33 cellular contexts compared by ENCODE assay signal in genomic region chr19:18803550-18804138, GRCh38. TPM values are rescaled to one million over a fixed set of nuclear protein-coding genes. Genes with fewer than 3 reads are reported as not detected.
"Had no signal": no experiment of that assay in that cellular context is flagged by ENCODE, and none has a peak within 500 bp of the region (broad histone marks: within the 10 kb centered on the region; RNA-seq: fewer than 3 reads in every experiment).

No MANE protein-coding gene starts in this region.

- H3K27me3 Mint-ChIP-seq: activated CD4-positive, alpha-beta T cell treated with anti-CD3 and anti-CD28 coated beads, Interleukin-2, amount 10 ng/mL, durations not matched to agents 24 days and 14 days had no signal

- ATAC-seq: activated CD8-positive, alpha-beta T cell treated with anti-CD3 and anti-CD28 coated beads, Interleukin-2, amount 10 ng/mL, durations not matched to agents 7 days and 5 days; activated naive CD4-positive, alpha-beta T cell treated with anti-CD3 and anti-CD28 coated beads, Interleukin-2, amount 50 U/mL, for 72 hours; Right ventricle myocardium inferior had no signal

- DNase-seq: activated CD4-positive, alpha-beta T cell treated with anti-CD3 and anti-CD28 coated beads, Interleukin-2, amount 10 ng/mL, durations not matched to agents 24 days and 14 days; activated CD4-positive, alpha-beta T cell treated with anti-CD3 and anti-CD28 coated beads, Interleukin-2, amount 50 U/mL, for 48 hours; activated CD8-positive, alpha-beta T cell treated with anti-CD3 and anti-CD28 coated beads, Interleukin-2, amount 10 ng/mL, durations not matched to agents 7 days and 5 days; activated gamma-delta T cell treated with Interleukin-2 at 50 U/mL for 16 hours; activated naive CD4-positive, alpha-beta T cell treated with anti-CD3 and anti-CD28 coated beads for 36 hours; activated T-cell treated with anti-CD3 and anti-CD28 coated beads, Interleukin-2, amount 50 U/mL, for 24 hours; adrenal gland; central memory CD4-positive, alpha-beta T cell; MM.1S; MV-4-11; NCI-H1092; NCI-H1436 treated with DMSO at 0.1 percent for 48 hours; NCI-H1694 treated with DMSO at 0.1 percent for 48 hours; NCI-H2029; NCI-H345; NCI-H524 treated with DMSO at 0.1 percent for 48 hours; NK-92 treated with Interleukin-12 subunit alpha and Interleukin-12 subunit beta, amount 100 ng/mL, for 24 hours; SIG-M5; T1000; WERI-Rb-1 had no signal

- FAIRE-seq: RCC 7860 had no signal

- H3K36me3 Mint-ChIP-seq: activated naive CD4-positive, alpha-beta T cell treated with anti-CD3 and anti-CD28 coated beads, Interleukin-2, amount 50 U/mL, for 72 hours; brain had no signal

- H3K4me1 ChIP-seq: adrenal gland had no signal

- H3K9me3 ChIP-seq: adrenal gland had no signal

- H3K4me3 Mint-ChIP-seq: activated CD4-positive, alpha-beta T cell treated with anti-CD3 and anti-CD28 coated beads, Interleukin-2, amount 10 ng/mL, durations not matched to agents 24 days and 14 days; activated CD8-positive, alpha-beta T cell treated with anti-CD3 and anti-CD28 coated beads, Interleukin-2, amount 10 ng/mL, durations not matched to agents 7 days and 5 days; activated naive CD4-positive, alpha-beta T cell treated with anti-CD3 and anti-CD28 coated beads for 36 hours; activated T-cell treated with anti-CD3 and anti-CD28 coated beads, Interleukin-2, amount 50 U/mL, for 24 hours; brain had no signal

- H2AFZ ChIP-seq: PC-9 had no signal

- H3K4me1 Mint-ChIP-seq: activated CD4-positive, alpha-beta T cell treated with anti-CD3 and anti-CD28 coated beads, Interleukin-2, amount 10 ng/mL, durations not matched to agents 24 days and 14 days; brain had no signal

- H3K27ac Mint-ChIP-seq: activated CD4-positive, alpha-beta T cell treated with anti-CD3 and anti-CD28 coated beads, Interleukin-2, amount 10 ng/mL, durations not matched to agents 24 days and 14 days; activated CD8-positive, alpha-beta T cell treated with anti-CD3 and anti-CD28 coated beads, Interleukin-2, amount 10 ng/mL, durations not matched to agents 7 days and 5 days; activated naive CD4-positive, alpha-beta T cell treated with anti-CD3 and anti-CD28 coated beads for 36 hours; activated naive CD4-positive, alpha-beta T cell treated with anti-CD3 and anti-CD28 coated beads, Interleukin-2, amount 50 U/mL, for 72 hours; activated T-cell treated with anti-CD3 and anti-CD28 coated beads, Interleukin-2, amount 50 U/mL, for 24 hours; brain had no signal

- H3K36me3 ChIP-seq: adrenal gland, WERI-Rb-1 had no signal

- H3K4me2 ChIP-seq: PC-9 had no signal

- H3K9me3 Mint-ChIP-seq: activated CD4-positive, alpha-beta T cell treated with anti-CD3 and anti-CD28 coated beads, Interleukin-2, amount 10 ng/mL, durations not matched to agents 24 days and 14 days; activated naive CD4-positive, alpha-beta T cell treated with anti-CD3 and anti-CD28 coated beads for 36 hours; activated naive CD4-positive, alpha-beta T cell treated with anti-CD3 and anti-CD28 coated beads, Interleukin-2, amount 50 U/mL, for 72 hours; activated T-cell treated with anti-CD3 and anti-CD28 coated beads, Interleukin-2, amount 50 U/mL, for 24 hours had no signal

- H3K4me3 ChIP-seq: adrenal gland, PC-9 had no signal

- H3K27ac ChIP-seq: adrenal gland, PC-9, RWPE1, WERI-Rb-1 had no signal

RNA-seq across cellular contexts. Expression of gene COMP, which starts 12.5 kb away (rescaled TPM):
- total RNA-seq: activated CD4-positive, alpha-beta T cell treated with anti-CD3 and anti-CD28 coated beads, Interleukin-2, amount 10 ng/mL, durations not matched to agents 24 days and 14 days; activated CD8-positive, alpha-beta T cell treated with anti-CD3 and anti-CD28 coated beads, Interleukin-2, amount 10 ng/mL, durations not matched to agents 7 days and 5 days; activated naive CD4-positive, alpha-beta T cell treated with anti-CD3 and anti-CD28 coated beads for 36 hours; activated naive CD4-positive, alpha-beta T cell treated with anti-CD3 and anti-CD28 coated beads, Interleukin-2, amount 50 U/mL, for 72 hours; cerebellum; LHCN-M2; NCI-H460; OCI-LY7; PC-9; Right ventricle myocardium inferior; SK-MEL-5; T-helper 1 cell treated with Interleukin-12 subunit alpha and Interleukin-12 subunit beta and Interleukin-4 antibody, amounts not matched to agents 30 ng/mL and 1 ng/mL, for 36 hours; T-helper 2 cell treated with Interferon-gamma antibody and Interleukin-4, amounts not matched to agents 100 ng/mL and 5 ng/mL, for 36 hours had no signal
